8 cellular contexts compared by ENCODE assay signal in the genomic region with DNA sequence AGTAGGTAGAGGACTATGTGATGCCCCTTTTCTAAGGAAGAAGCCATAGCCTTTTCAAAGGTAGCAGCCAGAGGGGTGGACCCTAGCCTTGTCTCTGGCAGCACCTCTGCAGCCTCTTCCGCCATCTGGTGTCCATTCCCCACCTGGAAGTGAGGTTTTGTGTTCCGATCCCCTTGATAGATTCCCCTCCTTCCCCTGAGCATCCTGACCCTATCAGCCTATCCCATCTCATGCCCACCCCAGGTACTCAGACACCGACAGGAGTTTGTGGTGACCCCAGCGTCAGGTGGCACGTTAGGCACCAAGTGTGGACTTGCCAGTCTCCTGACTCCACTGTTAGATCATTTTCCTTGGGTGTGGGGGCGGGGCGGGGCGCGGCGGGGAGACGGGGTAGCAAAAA. TPM values are rescaled to one million over a fixed set of nuclear protein-coding genes. Genes with fewer than 3 reads are reported as not detected.
A peak's percentile ranks its signal among the peaks of the same experiment; 100 is the strongest.
DNase-seq lines count a peak whose midpoint lies in the region; ATAC-seq and TF ChIP-seq lines count a peak whose summit lies in the region.

No MANE protein-coding gene starts in this region.

- no peak for ATAC-seq in naive thymus-derived CD8-positive, alpha-beta T cell
- ATAC-seq in GM19328 (IDR thresholded peaks at IDR 0.05; ENCODE audit: unreplicated experiment), result no peak

- H3K4me3 ChIP-seq in GM12864 (ENCODE audit: low read depth, low read length), result peak overlapping the region; percentile 92

- H3K4me1 Mint-ChIP-seq in dendritic cell treated with granulocyte-macrophage colony-stimulating factor and Interleukin-4, amounts not matched to agents 40 ng/mL and 50 ng/mL, for 4 days (ENCODE audit: low read depth), result peaks cover 64% of the 10 kb centered on the region
- peaks cover 41 to 83% (median 67%) of the 10 kb centered on the region in 4 donors for H3K4me1 Mint-ChIP-seq in naive thymus-derived CD8-positive, alpha-beta T cell

- H3K9me3 Mint-ChIP-seq in dendritic cell treated with granulocyte-macrophage colony-stimulating factor and Interleukin-4, amounts not matched to agents 40 ng/mL and 50 ng/mL, for 4 days, result no peaks in the 10 kb centered on the region
- H3K9me3 Mint-ChIP-seq in naive thymus-derived CD8-positive, alpha-beta T cell, result no peaks in the 10 kb centered on the region

- peak overlapping the region; percentile 96 for H3K4me3 Mint-ChIP-seq in dendritic cell treated with granulocyte-macrophage colony-stimulating factor and Interleukin-4, amounts not matched to agents 40 ng/mL and 50 ng/mL, for 4 days
- peak overlapping the region; percentile 89 to 99 (median 98) for H3K4me3 Mint-ChIP-seq in naive thymus-derived CD8-positive, alpha-beta T cell

- DNase-seq in ACHN (peak; percentile 67), GM12864 (ENCODE audit: low read depth) (no peak), OCI-M1 (lab: John Stamatoyannopoulos, UW) (peak; percentile 62), posterior vena cava (ENCODE audit: low spot score) (no peak), LoVo (ENCODE audit: low spot score) (no peak)
- no peak for DNase-seq in naive thymus-derived CD8-positive, alpha-beta T cell

- POLR2A ChIA-PET in naive thymus-derived CD8-positive, alpha-beta T cell (lab: Charles Lee), result interaction anchor here (0.6 to 9.6 kb wide), 18 partner anchors 11 to 288 kb away, joined by 3 to 260 read pairs (median 13); partner anchors contain the start of genes FRMD8, LTBP3, MALAT1 and MAP3K11

- intact Hi-C loops in dendritic cell treated with granulocyte-macrophage colony-stimulating factor and Interleukin-4, amounts not matched to agents 40 ng/mL and 50 ng/mL, for 4 days (cut with micrococcal nuclease), result no loop called here
- intact Hi-C loops in posterior vena cava (cut with DNase I), result no loop called here

- peak; percentile 36 for TF ChIP-seq CTCF in GM12864 (IDR thresholded peaks at IDR 0.05; ENCODE audit: low read depth, low read length, missing control alignments)

- H3K27me3 Mint-ChIP-seq in dendritic cell treated with granulocyte-macrophage colony-stimulating factor and Interleukin-4, amounts not matched to agents 40 ng/mL and 50 ng/mL, for 4 days, result no peaks in the 10 kb centered on the region
- H3K27me3 Mint-ChIP-seq in naive thymus-derived CD8-positive, alpha-beta T cell, result no peaks in the 10 kb centered on the region

- in situ Hi-C loops in ACHN (cut with HindIII; ENCODE audit: low pct_ligation_motif_present, low pct_unique_long_range_greater_than_20kb, low sequenced_read_pairs), result no loop called here

- H3K27ac Mint-ChIP-seq in dendritic cell treated with granulocyte-macrophage colony-stimulating factor and Interleukin-4, amounts not matched to agents 40 ng/mL and 50 ng/mL, for 4 days, result peak overlapping the region; percentile 94
- peak overlapping the region; percentile 84 to 100 (median 95) for H3K27ac Mint-ChIP-seq in naive thymus-derived CD8-positive, alpha-beta T cell

- H3K36me3 Mint-ChIP-seq in dendritic cell treated with granulocyte-macrophage colony-stimulating factor and Interleukin-4, amounts not matched to agents 40 ng/mL and 50 ng/mL, for 4 days (ENCODE audit: low read depth), result peaks cover 83% of the 10 kb centered on the region
- peaks cover 0 to 9% (median 5%) of the 10 kb centered on the region in 3 donors for H3K36me3 Mint-ChIP-seq in naive thymus-derived CD8-positive, alpha-beta T cell

RNA-seq across cellular contexts. Expression of gene FAM89B, which starts 0.4 kb away (rescaled TPM):
- total RNA-seq in naive thymus-derived CD8-positive, alpha-beta T cell, result 10 to 100 TPM; 39.3 to 42.1 TPM
- 100 to 1,000 TPM in 2 of 3 donors, 10 to 100 TPM in 1; 70.9 to 122 (median 101) TPM for polyA plus RNA-seq in naive thymus-derived CD8-positive, alpha-beta T cell
- total RNA-seq in posterior vena cava, result 10 to 100 TPM; 43.3 to 53.0 TPM

RNA-seq across cellular contexts. Expression of gene ZNRD2, which starts 1.7 kb away (rescaled TPM):
- total RNA-seq in naive thymus-derived CD8-positive, alpha-beta T cell, result 10 to 100 TPM; 31.5 to 32.7 TPM
- polyA plus RNA-seq in naive thymus-derived CD8-positive, alpha-beta T cell, result 10 to 100 TPM; 62.9 to 86.3 (median 80.1) TPM
- 10 to 100 TPM; 29.2 to 29.5 TPM for total RNA-seq in posterior vena cava

RNA-seq across cellular contexts. Expression of gene EHBP1L1, which starts 3.9 kb away (rescaled TPM):
- 100 to 1,000 TPM; 101 to 108 TPM for total RNA-seq in naive thymus-derived CD8-positive, alpha-beta T cell
- polyA plus RNA-seq in naive thymus-derived CD8-positive, alpha-beta T cell, result 10 to 100 TPM; 10.8 to 19.8 (median 11.5) TPM
- total RNA-seq in posterior vena cava, result 100 to 1,000 TPM; 190 to 223 TPM

RNA-seq across cellular contexts. Expression of gene LTBP3, which starts 13.8 kb away (rescaled TPM):
- total RNA-seq in naive thymus-derived CD8-positive, alpha-beta T cell, result 100 to 1,000 TPM; 258 to 261 TPM
- polyA plus RNA-seq in naive thymus-derived CD8-positive, alpha-beta T cell, result 10 to 100 TPM in 2 of 3 donors, 1 to 10 TPM in 1; 7.3 to 35.0 (median 18.9) TPM
- 100 to 1,000 TPM; 127 to 196 TPM for total RNA-seq in posterior vena cava

RNA-seq across cellular contexts. Expression of gene KCNK7, which starts 23.7 kb away (rescaled TPM):
- 1 to 10 TPM; 2.4 to 5.0 TPM for total RNA-seq in naive thymus-derived CD8-positive, alpha-beta T cell
- under 1 TPM in 1 of 3 donors, not detected in 2; 0.34 TPM for polyA plus RNA-seq in naive thymus-derived CD8-positive, alpha-beta T cell
- total RNA-seq in posterior vena cava, result under 1 TPM; 0.65 to 0.71 TPM

Comparison
In these comparisons a context has a peak if more than half of its experiments do, and no peak if none do; other contexts are left out.
1. DNase-seq: peak in ACHN (single experiment) and OCI-M1 (single experiment); none in GM12864 (single experiment), naive thymus-derived CD8-positive, alpha-beta T cell (0 of 10), posterior vena cava (single experiment) and LoVo (single experiment).